In genomic region chr12:4052691-4053090, GRCh38 we compare ENCODE assay signal across 20 cellular contexts.
"Had no signal": no experiment of that assay in that cellular context is flagged by ENCODE, and none has a peak within 500 bp of the region (broad histone marks: within the 10 kb centered on the region; RNA-seq: fewer than 3 reads in every experiment).

No MANE protein-coding gene starts in this region.

- H3K27me3 ChIP-seq: ovary, testis, tibial nerve, upper lobe of right lung, vagina had no signal

- H3K27ac ChIP-seq: coronary artery, esophagus squamous epithelium, ovary, testis, tibial nerve, upper lobe of right lung, vagina had no signal

- H3K36me3 ChIP-seq: esophagus squamous epithelium, ovary, tibial nerve, upper lobe of right lung, vagina had no signal

- H3K36me3 Mint-ChIP-seq: natural killer cell; stimulated activated naive B cell treated with anti-CD40 and anti-IgM and Interleukin-4, amounts not matched to agents 10 μg/mL and 1 μg/mL and 100 μg/mL, for 72 hours had no signal

- FAIRE-seq: kidney had no signal

- H3K4me1 Mint-ChIP-seq: neural crest cell; stimulated activated naive B cell treated with anti-CD40 and anti-IgM and Interleukin-4, amounts not matched to agents 10 μg/mL and 1 μg/mL and 100 μg/mL, for 72 hours had no signal

- H3K4me1 ChIP-seq: esophagus squamous epithelium, testis, tibial nerve, upper lobe of right lung, vagina had no signal

- H3K27ac Mint-ChIP-seq: natural killer cell; stimulated activated naive B cell treated with anti-CD40 and anti-IgM and Interleukin-4, amounts not matched to agents 10 μg/mL and 1 μg/mL and 100 μg/mL, for 72 hours; stimulated activated naive CD8-positive, alpha-beta T cell treated with anti-CD3 and anti-CD28 coated beads, Interleukin-15, amount 100 ng/mL, for 72 hours had no signal

- H3K9me3 Mint-ChIP-seq: natural killer cell; stimulated activated naive B cell treated with anti-CD40 and anti-IgM and Interleukin-4, amounts not matched to agents 10 μg/mL and 1 μg/mL and 100 μg/mL, for 72 hours; stimulated activated naive CD8-positive, alpha-beta T cell treated with anti-CD3 and anti-CD28 coated beads, Interleukin-15, amount 100 ng/mL, for 72 hours had no signal

- H3K4me3 Mint-ChIP-seq: natural killer cell; neural crest cell; stimulated activated naive B cell treated with anti-CD40 and anti-IgM and Interleukin-4, amounts not matched to agents 10 μg/mL and 1 μg/mL and 100 μg/mL, for 72 hours; stimulated activated naive CD8-positive, alpha-beta T cell treated with anti-CD3 and anti-CD28 coated beads, Interleukin-15, amount 100 ng/mL, for 72 hours had no signal

- H3K4me3 ChIP-seq: coronary artery, esophagus squamous epithelium, ovary, testis, tibial nerve, upper lobe of right lung, vagina had no signal

- H3K27me3 Mint-ChIP-seq: stimulated activated naive CD8-positive, alpha-beta T cell treated with anti-CD3 and anti-CD28 coated beads, Interleukin-15, amount 100 ng/mL, for 72 hours had no signal

- ATAC-seq: left colon; natural killer cell; sciatic nerve; stimulated activated naive B cell treated with anti-CD40 and anti-IgM and Interleukin-4, amounts not matched to agents 10 μg/mL and 1 μg/mL and 100 μg/mL, for 72 hours; stimulated activated naive CD8-positive, alpha-beta T cell treated with anti-CD3 and anti-CD28 coated beads, Interleukin-15, amount 100 ng/mL, for 72 hours; upper lobe of right lung had no signal

- DNase-seq: central memory CD4-positive, alpha-beta T cell; effector CD8-positive, alpha-beta T cell; esophagus squamous epithelium; foreskin fibroblast; hypothalamus; kidney; left colon; natural killer cell; ovary; stimulated activated CD4-positive, alpha-beta T cell treated with anti-CD3 and anti-CD28 coated beads, Interleukin-2, amount 100 ng/mL, for 24 hours; stimulated activated CD4-positive, alpha-beta T cell treated with anti-CD3 and anti-CD28 coated beads, Interleukin-4, amount 100 ng/mL, for 4 hours; stimulated activated naive B cell treated with anti-CD40 and anti-IgM and Interleukin-4, amounts not matched to agents 10 μg/mL and 1 μg/mL and 100 μg/mL, for 72 hours; stimulated activated naive CD8-positive, alpha-beta T cell treated with anti-CD3 and anti-CD28 coated beads, Interleukin-15, amount 100 ng/mL, for 72 hours; testis; upper lobe of right lung had no signal

- H3K9me3 ChIP-seq: esophagus squamous epithelium, ovary, testis, tibial nerve, upper lobe of right lung, vagina had no signal
